Comparison of ENCODE assay signal across 16 cellular contexts in genomic region chr9:130352586-130353285, GRCh38.
"Had no signal": no experiment of that assay in that cellular context is flagged by ENCODE, and none has a peak within 500 bp of the region (broad histone marks: within the 10 kb centered on the region; RNA-seq: fewer than 3 reads in every experiment).

No MANE protein-coding gene starts in this region.

- FAIRE-seq: urothelium cell line had no signal

- H3K4me3 ChIP-seq: ascending aorta, dorsolateral prefrontal cortex, esophagus muscularis mucosa, prostate gland had no signal

- ATAC-seq: activated CD8-positive, alpha-beta memory T cell treated with anti-CD3 and anti-CD28 coated beads, Interleukin-2, amount 10 ng/mL, durations not matched to agents 7 days and 5 days; activated naive CD8-positive, alpha-beta T cell treated with anti-CD3 and anti-CD28 coated beads, Interleukin-2, amount 50 U/mL, for 24 hours; right cardiac atrium; T-cell had no signal

- H3K27ac Mint-ChIP-seq: activated CD4-positive, alpha-beta memory T cell treated with anti-CD3 and anti-CD28 coated beads for 36 hours; activated CD8-positive, alpha-beta memory T cell treated with anti-CD3 and anti-CD28 coated beads, Interleukin-2, amount 10 ng/mL, durations not matched to agents 7 days and 5 days; activated naive CD4-positive, alpha-beta T cell treated with anti-CD3 and anti-CD28 coated beads for 36 hours; activated naive CD8-positive, alpha-beta T cell treated with anti-CD3 and anti-CD28 coated beads, Interleukin-2, amount 50 U/mL, for 24 hours; activated T-helper 2 cell treated with anti-CD3 and anti-CD28 coated beads, Interferon-gamma antibody, Interleukin-2, Interleukin-4, amounts not matched to agents 10 μg/mL and 5 μg/mL and 100 μg/mL, durations not matched to agents 14 hours and 24 hours and 36 hours; endodermal cell; T-cell had no signal

- H3K27me3 ChIP-seq: ascending aorta, dorsolateral prefrontal cortex, esophagus muscularis mucosa had no signal

- H3K36me3 ChIP-seq: ascending aorta, prostate gland had no signal

- H3K27me3 Mint-ChIP-seq: activated CD4-positive, alpha-beta memory T cell treated with anti-CD3 and anti-CD28 coated beads for 36 hours; activated CD8-positive, alpha-beta memory T cell treated with anti-CD3 and anti-CD28 coated beads, Interleukin-2, amount 10 ng/mL, durations not matched to agents 7 days and 5 days; activated naive CD8-positive, alpha-beta T cell treated with anti-CD3 and anti-CD28 coated beads, Interleukin-2, amount 50 U/mL, for 24 hours; T-cell had no signal

- H3K4me3 Mint-ChIP-seq: activated CD4-positive, alpha-beta memory T cell treated with anti-CD3 and anti-CD28 coated beads for 36 hours; activated CD8-positive, alpha-beta memory T cell treated with anti-CD3 and anti-CD28 coated beads, Interleukin-2, amount 10 ng/mL, durations not matched to agents 7 days and 5 days; activated naive CD4-positive, alpha-beta T cell treated with anti-CD3 and anti-CD28 coated beads for 36 hours; activated naive CD8-positive, alpha-beta T cell treated with anti-CD3 and anti-CD28 coated beads, Interleukin-2, amount 50 U/mL, for 24 hours; endodermal cell; T-cell had no signal

- H3K36me3 Mint-ChIP-seq: activated CD4-positive, alpha-beta memory T cell treated with anti-CD3 and anti-CD28 coated beads for 36 hours; activated CD8-positive, alpha-beta memory T cell treated with anti-CD3 and anti-CD28 coated beads, Interleukin-2, amount 10 ng/mL, durations not matched to agents 7 days and 5 days; T-cell had no signal

- H3K4me1 Mint-ChIP-seq: activated CD8-positive, alpha-beta memory T cell treated with anti-CD3 and anti-CD28 coated beads, Interleukin-2, amount 10 ng/mL, durations not matched to agents 7 days and 5 days; activated naive CD8-positive, alpha-beta T cell treated with anti-CD3 and anti-CD28 coated beads, Interleukin-2, amount 50 U/mL, for 24 hours; endodermal cell; T-cell had no signal

- H3K9me3 Mint-ChIP-seq: activated CD4-positive, alpha-beta memory T cell treated with anti-CD3 and anti-CD28 coated beads for 36 hours; activated naive CD4-positive, alpha-beta T cell treated with anti-CD3 and anti-CD28 coated beads for 36 hours; activated naive CD8-positive, alpha-beta T cell treated with anti-CD3 and anti-CD28 coated beads, Interleukin-2, amount 50 U/mL, for 24 hours; activated T-helper 2 cell treated with anti-CD3 and anti-CD28 coated beads, Interferon-gamma antibody, Interleukin-2, Interleukin-4, amounts not matched to agents 10 μg/mL and 5 μg/mL and 100 μg/mL, durations not matched to agents 14 hours and 24 hours and 36 hours; endodermal cell; T-cell had no signal

- H3K9me3 ChIP-seq: ascending aorta, esophagus muscularis mucosa, prostate gland had no signal

- H3K27ac ChIP-seq: ascending aorta, dorsolateral prefrontal cortex, esophagus muscularis mucosa had no signal

- DNase-seq: activated CD4-positive, alpha-beta memory T cell treated with anti-CD3 and anti-CD28 coated beads for 36 hours; activated CD8-positive, alpha-beta memory T cell treated with anti-CD3 and anti-CD28 coated beads, Interleukin-2, amount 10 ng/mL, durations not matched to agents 7 days and 5 days; activated naive CD4-positive, alpha-beta T cell treated with anti-CD3 and anti-CD28 coated beads for 36 hours; activated naive CD8-positive, alpha-beta T cell treated with anti-CD3 and anti-CD28 coated beads, Interleukin-2, amount 50 U/mL, for 24 hours; activated T-cell treated with anti-CD3 and anti-CD28 coated beads, Interleukin-2, amount 50 U/mL, for 1 hour; dorsolateral prefrontal cortex; endodermal cell; glutamatergic neuron; T-cell; T-helper 9 cell had no signal

- H3K4me1 ChIP-seq: ascending aorta, prostate gland had no signal
